Comparison of ENCODE assay signal across 1 cellular context in genomic region chr7:50418086-50418515, GRCh38.
TF ChIP-seq lines count a peak whose summit lies in the region.

No MANE protein-coding gene starts in this region.

TF ChIP-seq in HepG2, 621 proteins besides CTCF, POLR2A, EP300 and RAD21 (continued from another document):
- TF ChIP-seq ARID5B (CRISPR knock-in tag; IDR thresholded peaks at IDR 0.05) (peak; percentile 24; the same call in 1 of the 2 replicates), ZNF552 (CRISPR knock-in tag; IDR thresholded peaks at IDR 0.05; ENCODE audit: borderline replicate concordance) (no peak), NFRKB (IDR thresholded peaks at IDR 0.05) (no peak), FOSL2 (CRISPR knock-in tag; IDR thresholded peaks at IDR 0.05) (peak; percentile 15; the same call in 1 of the 2 replicates)
